6 cellular contexts compared by ENCODE assay signal in the genomic region with DNA sequence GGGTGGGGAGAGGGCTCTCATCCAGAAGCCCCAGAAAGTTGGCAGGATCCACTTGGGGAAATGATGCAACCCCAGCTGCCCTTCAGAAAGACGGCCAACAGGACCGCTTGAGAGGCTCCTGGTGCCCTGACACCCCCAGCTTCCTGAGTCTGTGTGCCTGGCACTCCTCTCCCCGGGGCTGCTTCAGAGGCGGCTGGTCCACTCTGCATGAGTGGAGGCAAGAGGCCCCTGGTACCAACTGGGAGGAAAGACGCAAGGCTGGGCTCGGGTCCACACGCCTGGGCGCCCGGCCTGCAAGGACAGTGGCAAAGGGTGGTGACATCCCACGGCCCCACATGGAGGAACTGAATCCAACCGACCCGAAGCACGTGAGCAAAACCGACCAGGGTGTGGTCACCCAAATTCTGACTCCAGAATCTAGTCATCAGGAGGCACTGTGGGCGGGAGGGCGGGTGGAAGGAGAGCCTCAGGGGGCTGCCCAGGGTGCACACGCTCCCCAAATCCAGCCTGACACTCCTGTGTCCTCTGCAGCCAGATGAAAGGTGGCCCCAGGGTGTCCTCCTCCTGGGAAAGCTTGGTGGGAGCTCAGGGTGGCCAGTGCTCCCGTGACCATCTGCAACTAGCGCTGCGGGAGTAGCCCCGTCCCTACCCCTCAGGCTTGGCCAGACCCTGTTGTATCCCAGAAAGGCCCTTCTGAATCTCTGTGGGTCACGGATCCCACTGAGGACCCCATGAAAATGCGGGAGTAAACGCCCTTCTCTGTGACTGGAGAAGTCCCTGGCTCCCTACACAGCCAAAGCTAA. TPM values are rescaled to one million over a fixed set of nuclear protein-coding genes. Genes with fewer than 3 reads are reported as not detected.
DNase-seq lines count a peak whose midpoint lies in the region; ATAC-seq and TF ChIP-seq lines count a peak whose summit lies in the region.

No MANE protein-coding gene starts in this region.

- WGBS in esophagus squamous epithelium, 2 donors = 31 to 40% methylated on average over 2 to 7 of the region's 24 CpGs

- H3K9me3 ChIP-seq in esophagus squamous epithelium = no peaks in the 10 kb centered on the region

- H3K4me1 ChIP-seq in esophagus squamous epithelium = peaks cover 42 to 60% (median 45%) of the 10 kb centered on the region in 3 donors

- H3K27ac ChIP-seq in esophagus squamous epithelium = peak overlapping the region; percentile 94 to 100 (median 100)

- H3K27me3 Mint-ChIP-seq in stimulated activated naive B cell treated with anti-CD40 and anti-IgM and Interleukin-4, amounts not matched to agents 10 μg/mL and 1 μg/mL and 100 μg/mL, for 72 hours = peaks cover 0 to 4% of the 10 kb centered on the region in 2 donors

- TF ChIP-seq POLR2A in esophagus squamous epithelium (IDR thresholded peaks at IDR 0.05) = peak in 1 of 4 donors; percentile 37

- peaks cover 44 to 45% of the 10 kb centered on the region in 2 donors for H3K36me3 Mint-ChIP-seq in stimulated activated naive B cell treated with anti-CD40 and anti-IgM and Interleukin-4, amounts not matched to agents 10 μg/mL and 1 μg/mL and 100 μg/mL, for 72 hours

- peak overlapping the region; percentile 67 for H3K27ac Mint-ChIP-seq in stimulated activated naive B cell treated with anti-CD40 and anti-IgM and Interleukin-4, amounts not matched to agents 10 μg/mL and 1 μg/mL and 100 μg/mL, for 72 hours

- peak overlapping the region; percentile 38 to 88 (median 66) for H3K4me3 ChIP-seq in esophagus squamous epithelium

- no peaks in the 10 kb centered on the region for H3K9me3 Mint-ChIP-seq in stimulated activated naive B cell treated with anti-CD40 and anti-IgM and Interleukin-4, amounts not matched to agents 10 μg/mL and 1 μg/mL and 100 μg/mL, for 72 hours

- peaks cover 31 to 47% (median 33%) of the 10 kb centered on the region in 3 donors for H3K36me3 ChIP-seq in esophagus squamous epithelium

- no peak for TF ChIP-seq CTCF in esophagus squamous epithelium (IDR thresholded peaks at IDR 0.05)

- peak overlapping the region; percentile 70 to 92 for H3K4me3 Mint-ChIP-seq in stimulated activated naive B cell treated with anti-CD40 and anti-IgM and Interleukin-4, amounts not matched to agents 10 μg/mL and 1 μg/mL and 100 μg/mL, for 72 hours

- H3K27me3 ChIP-seq in esophagus squamous epithelium = no peaks in the 10 kb centered on the region

- intact Hi-C loops in esophagus squamous epithelium (cut with DNase I) = loop anchor here (10.0 kb wide), 1 partner anchor 269 kb away; the partner anchor contains the start of genes PSMD13 and SIRT3

- peak; percentile 45 for DNase-seq in activated naive CD4-positive, alpha-beta T cell treated with Interleukin-2 at 50 U/mL for 16 hours
- DNase-seq in activated naive CD4-positive, alpha-beta T cell (lab: John Stamatoyannopoulos, UW) = no peak
- no peak for DNase-seq in esophagus squamous epithelium (lab: John Stamatoyannopoulos, UW)
- peak; percentile 53 for DNase-seq in stimulated activated naive B cell treated with anti-CD40 and anti-IgM and Interleukin-4, amounts not matched to agents 10 μg/mL and 1 μg/mL and 100 μg/mL, for 72 hours
- DNase-seq in NCI-H446 treated with DMSO at 0.1 percent for 48 hours (lab: John Stamatoyannopoulos, UW) = no peak
- DNase-seq in NCI-H510A (lab: John Stamatoyannopoulos, UW) = no peak

- peaks cover 27 to 67% of the 10 kb centered on the region in 2 donors for H3K4me1 Mint-ChIP-seq in stimulated activated naive B cell treated with anti-CD40 and anti-IgM and Interleukin-4, amounts not matched to agents 10 μg/mL and 1 μg/mL and 100 μg/mL, for 72 hours

- ATAC-seq in stimulated activated naive B cell treated with anti-CD40 and anti-IgM and Interleukin-4, amounts not matched to agents 10 μg/mL and 1 μg/mL and 100 μg/mL, for 72 hours (replicated peaks) = peak in 1 of 2 donors; percentile 12

RNA-seq across cellular contexts. Expression of gene RNH1, which starts 3.7 kb away (rescaled TPM):
- total RNA-seq in esophagus squamous epithelium = 100 to 1,000 TPM; 206 to 378 (median 222) TPM

RNA-seq across cellular contexts. Expression of gene HRAS, which starts 32.0 kb away (rescaled TPM):
- 100 to 1,000 TPM in 2 of 4 donors, 10 to 100 TPM in 2; 56.7 to 106 (median 85.2) TPM for total RNA-seq in esophagus squamous epithelium

RNA-seq across cellular contexts. Expression of gene LRRC56, which starts 33.9 kb away (rescaled TPM):
- 1 to 10 TPM in 2 of 4 donors, under 1 TPM in 2; 0.35 to 2.3 (median 1.2) TPM for total RNA-seq in esophagus squamous epithelium

RNA-seq across cellular contexts. Expression of gene PTDSS2, which starts 53.3 kb away (rescaled TPM):
- 10 to 100 TPM; 15.8 to 34.3 (median 22.8) TPM for total RNA-seq in esophagus squamous epithelium

RNA-seq across cellular contexts. Expression of gene LMNTD2, which starts 57.2 kb away (rescaled TPM):
- total RNA-seq in esophagus squamous epithelium = 1 to 10 TPM; 2.1 to 4.6 (median 3.8) TPM

Comparison
In these comparisons a context has a peak if more than half of its experiments do, and no peak if none do; other contexts are left out.
1. DNase-seq: peak in activated naive CD4-positive, alpha-beta T cell treated with Interleukin-2 at 50 U/mL for 16 hours (single experiment) and stimulated activated naive B cell treated with anti-CD40 and anti-IgM and Interleukin-4, amounts not matched to agents 10 μg/mL and 1 μg/mL and 100 μg/mL, for 72 hours (single experiment); none in activated naive CD4-positive, alpha-beta T cell (0 of 4), esophagus squamous epithelium (single experiment), NCI-H446 treated with DMSO at 0.1 percent for 48 hours (single experiment) and NCI-H510A (single experiment).